Comparison of ENCODE assay signal across 34 cellular contexts in genomic region chr14:29971101-29971500, GRCh38. TPM values are rescaled to one million over a fixed set of nuclear protein-coding genes. Genes with fewer than 3 reads are reported as not detected.
"Had no signal": no experiment of that assay in that cellular context is flagged by ENCODE, and none has a peak within 500 bp of the region (broad histone marks: within the 10 kb centered on the region; RNA-seq: fewer than 3 reads in every experiment).

No MANE protein-coding gene starts in this region.

- H3K36me3 ChIP-seq: ascending aorta, cardiac muscle cell had no signal

- H3K9ac ChIP-seq: KMS-11 had no signal

- H2AFZ ChIP-seq: PC-9 had no signal

- H3K4me1 Mint-ChIP-seq: activated CD4-positive, alpha-beta memory T cell treated with anti-CD3 and anti-CD28 coated beads, Interleukin-2, amount 10 ng/mL, durations not matched to agents 7 days and 5 days; activated naive CD4-positive, alpha-beta T cell treated with anti-CD3 and anti-CD28 coated beads, Interleukin-2, amount 50 U/mL, for 24 hours; activated naive CD8-positive, alpha-beta T cell treated with anti-CD3 and anti-CD28 coated beads, Interleukin-2, amount 10 ng/mL, durations not matched to agents 7 days and 5 days had no signal

- H3K4me3 ChIP-seq: ascending aorta, cardiac muscle cell, PC-9 had no signal

- H3K27ac ChIP-seq: ascending aorta, cardiac muscle cell, KMS-11, PC-9, RWPE1, VCaP had no signal

- H3K4me2 ChIP-seq: KMS-11, PC-9 had no signal

- DNase-seq: activated CD4-positive, alpha-beta memory T cell treated with anti-CD3 and anti-CD28 coated beads, Interleukin-2, amount 10 ng/mL, durations not matched to agents 7 days and 5 days; activated CD4-positive, alpha-beta T cell treated with anti-CD3 and anti-CD28 coated beads for 1 hour; activated CD4-positive, alpha-beta T cell treated with anti-CD3 and anti-CD28 coated beads for 48 hours; activated CD4-positive, CD25-positive, alpha-beta regulatory T cell; activated gamma-delta T cell; activated naive CD4-positive, alpha-beta T cell treated with Interleukin-2 at 50 U/mL for 16 hours; activated naive CD8-positive, alpha-beta T cell treated with anti-CD3 and anti-CD28 coated beads, Interleukin-2, amount 10 ng/mL, durations not matched to agents 7 days and 5 days; activated T-cell treated with anti-CD3 and anti-CD28 coated beads, Interleukin-2, amount 50 U/mL, for 1 hour; amygdala; MM.1S; MV-4-11; NCI-H1092; NCI-H1436 treated with DMSO at 0.1 percent for 48 hours; NCI-H1694 treated with DMSO at 0.1 percent for 48 hours; NCI-H2029; NCI-H345; NCI-H526; NCI-H748 treated with DMSO at 0.1 percent for 48 hours; PC-9; Right ventricle myocardium superior; SW 1271; T-helper 1 cell; T-helper 2 cell; T-helper 9 cell had no signal

- H3K27me3 ChIP-seq: ascending aorta, cardiac muscle cell had no signal

- H3K27ac Mint-ChIP-seq: activated CD4-positive, alpha-beta memory T cell treated with anti-CD3 and anti-CD28 coated beads, Interleukin-2, amount 10 ng/mL, durations not matched to agents 7 days and 5 days; activated naive CD4-positive, alpha-beta T cell treated with anti-CD3 and anti-CD28 coated beads, Interleukin-2, amount 50 U/mL, for 24 hours; activated naive CD8-positive, alpha-beta T cell treated with anti-CD3 and anti-CD28 coated beads, Interleukin-2, amount 10 ng/mL, durations not matched to agents 7 days and 5 days; activated T-helper 2 cell treated with anti-CD3 and anti-CD28 coated beads, Interferon-gamma antibody, Interleukin-2, Interleukin-4, amounts not matched to agents 10 μg/mL and 5 μg/mL and 100 μg/mL, durations not matched to agents 14 hours and 24 hours and 36 hours had no signal

- FAIRE-seq: RCC 7860 had no signal

- H3K27me3 Mint-ChIP-seq: activated CD4-positive, alpha-beta memory T cell treated with anti-CD3 and anti-CD28 coated beads, Interleukin-2, amount 10 ng/mL, durations not matched to agents 7 days and 5 days; activated naive CD4-positive, alpha-beta T cell treated with anti-CD3 and anti-CD28 coated beads, Interleukin-2, amount 50 U/mL, for 24 hours; activated naive CD8-positive, alpha-beta T cell treated with anti-CD3 and anti-CD28 coated beads, Interleukin-2, amount 10 ng/mL, durations not matched to agents 7 days and 5 days had no signal

- H3K4me1 ChIP-seq: ascending aorta had no signal

- H3K9me3 Mint-ChIP-seq: activated CD4-positive, alpha-beta memory T cell treated with anti-CD3 and anti-CD28 coated beads, Interleukin-2, amount 10 ng/mL, durations not matched to agents 7 days and 5 days had no signal

- H3K4me3 Mint-ChIP-seq: activated CD4-positive, alpha-beta memory T cell treated with anti-CD3 and anti-CD28 coated beads, Interleukin-2, amount 10 ng/mL, durations not matched to agents 7 days and 5 days; activated naive CD4-positive, alpha-beta T cell treated with anti-CD3 and anti-CD28 coated beads, Interleukin-2, amount 50 U/mL, for 24 hours; activated naive CD8-positive, alpha-beta T cell treated with anti-CD3 and anti-CD28 coated beads, Interleukin-2, amount 10 ng/mL, durations not matched to agents 7 days and 5 days had no signal

- H3K36me3 Mint-ChIP-seq: activated naive CD4-positive, alpha-beta T cell treated with anti-CD3 and anti-CD28 coated beads, Interleukin-2, amount 50 U/mL, for 24 hours; activated naive CD8-positive, alpha-beta T cell treated with anti-CD3 and anti-CD28 coated beads, Interleukin-2, amount 10 ng/mL, durations not matched to agents 7 days and 5 days had no signal

RNA-seq across cellular contexts. Expression of gene PRKD1, which starts 43.5 kb away (rescaled TPM):
- total RNA-seq: activated CD4-positive, alpha-beta memory T cell treated with anti-CD3 and anti-CD28 coated beads, Interleukin-2, amount 10 ng/mL, durations not matched to agents 7 days and 5 days; activated CD8-positive, alpha-beta memory T cell treated with anti-CD3 and anti-CD28 coated beads for 36 hours; activated naive CD8-positive, alpha-beta T cell treated with anti-CD3 and anti-CD28 coated beads, Interleukin-2, amount 10 ng/mL, durations not matched to agents 7 days and 5 days; activated T-helper 2 cell treated with anti-CD3 and anti-CD28 coated beads, Interferon-gamma antibody, Interleukin-2, Interleukin-4, amounts not matched to agents 10 μg/mL and 5 μg/mL and 100 μg/mL, durations not matched to agents 14 hours and 24 hours and 36 hours; OCI-LY7 had no signal
